In the genomic region with DNA sequence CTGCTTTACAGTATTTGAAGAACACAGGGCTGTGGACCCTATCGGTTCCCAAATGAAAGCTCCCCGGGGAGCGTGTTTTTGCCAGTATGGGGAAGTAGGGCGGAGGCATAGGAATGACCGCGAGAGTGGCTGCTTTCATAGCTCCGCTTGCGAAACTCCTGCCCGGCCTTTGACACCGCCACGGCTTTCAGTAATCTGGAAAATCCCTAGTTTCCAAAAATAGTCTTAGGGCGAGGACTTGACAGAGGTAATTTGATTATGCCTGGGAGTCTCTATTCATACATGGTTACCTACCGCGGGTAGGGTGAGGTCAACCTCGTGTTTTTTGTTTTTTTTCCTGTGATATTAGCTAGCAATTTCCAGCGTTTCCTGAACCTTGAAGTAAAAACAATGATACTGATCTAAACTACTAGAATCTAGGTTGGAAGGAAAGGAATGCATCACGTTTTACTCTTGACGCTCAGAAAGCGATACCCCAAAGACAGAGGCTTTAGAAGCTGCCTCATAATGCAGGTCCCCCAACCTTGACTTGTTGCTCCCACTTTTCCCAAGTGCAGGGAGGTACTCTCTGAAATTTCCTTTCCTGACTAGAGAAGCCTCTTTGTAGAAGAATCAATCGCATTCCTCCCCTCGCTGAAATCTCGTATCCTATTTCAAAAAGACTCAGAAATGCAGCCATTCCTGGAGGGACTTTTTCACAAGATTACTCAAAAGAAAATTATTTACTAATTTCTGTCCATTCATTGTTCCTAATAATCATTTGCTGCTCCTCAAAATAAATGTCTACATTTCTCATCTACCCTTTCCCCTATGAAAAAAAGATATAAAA, we compare ENCODE assay signal across 8 cellular contexts. TPM values are rescaled to one million over a fixed set of nuclear protein-coding genes. Genes with fewer than 3 reads are reported as not detected.
DNase-seq lines count a peak whose midpoint lies in the region; ATAC-seq and TF ChIP-seq lines count a peak whose summit lies in the region.

No MANE protein-coding gene starts in this region.

- peak overlapping the region; percentile 6 for H2AFZ ChIP-seq in neural progenitor cell (replicated peaks)

- H3K27me3 Mint-ChIP-seq in activated T-helper 1 cell treated with anti-CD3 and anti-CD28 coated beads, Interleukin-12 subunit alpha, Interleukin-12 subunit beta, Interleukin-2, Interleukin-4 antibody, amounts not matched to agents 30 ng/mL and 10 ng/mL and 1 ng/mL, durations not matched to agents 14 hours and 24 hours and 36 hours (ENCODE audit: insufficient read depth): no peaks in the 10 kb centered on the region
- peaks cover 6% of the 10 kb centered on the region for H3K27me3 Mint-ChIP-seq in neural progenitor cell (ENCODE audit: insufficient read depth, low read depth)

- DNase-seq in COLO829 (ENCODE audit: low spot score) (peak; percentile 86), NOMO-1 (lab: John Stamatoyannopoulos, UW; ENCODE audit: unreplicated experiment in 2 of 2) (peak; percentile 85), foreskin keratinocyte (peak; percentile 86 to 91), neural progenitor cell (ENCODE audit: low spot score) (peak; percentile 64), tibial nerve (ENCODE audit: low spot score in 2 of 2) (peak; percentile 86 to 93)
- DNase-seq in activated T-helper 1 cell treated with anti-CD3 and anti-CD28 coated beads, Interleukin-12 subunit alpha, Interleukin-12 subunit beta, Interleukin-2, Interleukin-4 antibody, amounts not matched to agents 30 ng/mL and 10 ng/mL and 1 ng/mL, durations not matched to agents 14 hours and 24 hours and 36 hours (ENCODE audit: low spot score): peak; percentile 62

- H4K20me1 ChIP-seq in neural progenitor cell (ENCODE audit: low read depth): peaks cover 34% of the 10 kb centered on the region

- no peak for TF ChIP-seq POLR2A in tibial nerve (IDR thresholded peaks at IDR 0.05)

- peak in 1 of 2 donors; percentile 70 for TF ChIP-seq EP300 in tibial nerve (IDR thresholded peaks at IDR 0.05)

- H3K79me2 ChIP-seq in neural progenitor cell (ENCODE audit: low read depth): peaks cover 53% of the 10 kb centered on the region

- H3K36me3 Mint-ChIP-seq in activated T-helper 1 cell treated with anti-CD3 and anti-CD28 coated beads, Interleukin-12 subunit alpha, Interleukin-12 subunit beta, Interleukin-2, Interleukin-4 antibody, amounts not matched to agents 30 ng/mL and 10 ng/mL and 1 ng/mL, durations not matched to agents 14 hours and 24 hours and 36 hours (ENCODE audit: low read depth): peaks cover 40% of the 10 kb centered on the region
- peaks cover 30% of the 10 kb centered on the region for H3K36me3 Mint-ChIP-seq in neural progenitor cell

- peak overlapping the region; percentile 93 for H3K4me3 Mint-ChIP-seq in activated T-helper 1 cell treated with anti-CD3 and anti-CD28 coated beads, Interleukin-12 subunit alpha, Interleukin-12 subunit beta, Interleukin-2, Interleukin-4 antibody, amounts not matched to agents 30 ng/mL and 10 ng/mL and 1 ng/mL, durations not matched to agents 14 hours and 24 hours and 36 hours
- H3K4me3 Mint-ChIP-seq in neural progenitor cell: peak overlapping the region; percentile 98

- peaks cover 56% of the 10 kb centered on the region for H3K4me1 Mint-ChIP-seq in activated T-helper 1 cell treated with anti-CD3 and anti-CD28 coated beads, Interleukin-12 subunit alpha, Interleukin-12 subunit beta, Interleukin-2, Interleukin-4 antibody, amounts not matched to agents 30 ng/mL and 10 ng/mL and 1 ng/mL, durations not matched to agents 14 hours and 24 hours and 36 hours (ENCODE audit: low read depth)
- H3K4me1 Mint-ChIP-seq in neural progenitor cell: peaks cover 41% of the 10 kb centered on the region

- H3K27ac Mint-ChIP-seq in activated T-helper 1 cell treated with anti-CD3 and anti-CD28 coated beads, Interleukin-12 subunit alpha, Interleukin-12 subunit beta, Interleukin-2, Interleukin-4 antibody, amounts not matched to agents 30 ng/mL and 10 ng/mL and 1 ng/mL, durations not matched to agents 14 hours and 24 hours and 36 hours: peak overlapping the region; percentile 94
- peak overlapping the region; percentile 99 for H3K27ac Mint-ChIP-seq in neural progenitor cell

- TF ChIP-seq CTCF in foreskin keratinocyte (conservative IDR thresholded peaks at IDR 0.05) (no peak), neural progenitor cell (IDR thresholded peaks at IDR 0.05) (no peak), tibial nerve (IDR thresholded peaks at IDR 0.05) (no peak)

- intact Hi-C loops in activated T-helper 1 cell treated with anti-CD3 and anti-CD28 coated beads, Interleukin-12 subunit alpha, Interleukin-12 subunit beta, Interleukin-2, Interleukin-4 antibody, amounts not matched to agents 30 ng/mL and 10 ng/mL and 1 ng/mL, durations not matched to agents 14 hours and 24 hours and 36 hours (cut with micrococcal nuclease): loop anchor here (1.0 kb wide), 9 partner anchors 9 to 1307 kb away; a partner anchor contains a TSS

- H3K4me1 ChIP-seq in foreskin keratinocyte (peaks cover 34% of the 10 kb centered on the region), neural progenitor cell (peaks cover 35% of the 10 kb centered on the region), tibial nerve (peaks cover 0 to 42% (median 36%) of the 10 kb centered on the region in 4 donors)

- peak overlapping the region; percentile 92 for H3K4me2 ChIP-seq in neural progenitor cell

- H3F3A ChIP-seq in neural progenitor cell (ENCODE audit: low read depth): peaks cover 11% of the 10 kb centered on the region

- peaks cover 31% of the 10 kb centered on the region for H3K36me3 ChIP-seq in neural progenitor cell
- H3K36me3 ChIP-seq in tibial nerve: peaks cover 0 to 24% (median 0%) of the 10 kb centered on the region in 3 donors

- H3K9ac ChIP-seq in neural progenitor cell: peak overlapping the region; percentile 99

- no peaks in the 10 kb centered on the region for H3K9me3 Mint-ChIP-seq in activated T-helper 1 cell treated with anti-CD3 and anti-CD28 coated beads, Interleukin-12 subunit alpha, Interleukin-12 subunit beta, Interleukin-2, Interleukin-4 antibody, amounts not matched to agents 30 ng/mL and 10 ng/mL and 1 ng/mL, durations not matched to agents 14 hours and 24 hours and 36 hours
- no peaks in the 10 kb centered on the region for H3K9me3 Mint-ChIP-seq in neural progenitor cell

- H3K27ac ChIP-seq in foreskin keratinocyte (peak overlapping the region; percentile 99), neural progenitor cell (peak overlapping the region; percentile 98), tibial nerve (peak overlapping the region; percentile 97 to 100 (median 99))

- H3K27me3 ChIP-seq in foreskin keratinocyte (no peaks in the 10 kb centered on the region), neural progenitor cell (no peaks in the 10 kb centered on the region), tibial nerve (no peaks in the 10 kb centered on the region)

- no peaks in the 10 kb centered on the region for H3K9me3 ChIP-seq in neural progenitor cell (ENCODE audit: low read depth)
- no peaks in the 10 kb centered on the region for H3K9me3 ChIP-seq in tibial nerve

- peak; percentile 24 for ATAC-seq in GM19372 (IDR thresholded peaks at IDR 0.05; ENCODE audit: low read depth, unreplicated experiment)
- ATAC-seq in HG03457 (IDR thresholded peaks at IDR 0.05; ENCODE audit: unreplicated experiment): peak; percentile 30
- peak; percentile 75 for ATAC-seq in foreskin keratinocyte

- 4 to 6% methylated on average over 17 to 22 of the region's 22 CpGs for WGBS in tibial nerve, 2 donors

- peak overlapping the region; percentile 98 for H3K4me3 ChIP-seq in neural progenitor cell
- peak overlapping the region; percentile 66 to 99 (median 82) for H3K4me3 ChIP-seq in tibial nerve

RNA-seq across cellular contexts. Expression of a gene that starts 0.9 kb away (rescaled TPM):
- 167 and 204 TPM in 2 replicates for total RNA-seq in activated T-helper 1 cell treated with anti-CD3 and anti-CD28 coated beads, Interleukin-12 subunit alpha, Interleukin-12 subunit beta, Interleukin-2, Interleukin-4 antibody, amounts not matched to agents 30 ng/mL and 10 ng/mL and 1 ng/mL, durations not matched to agents 14 hours and 24 hours and 36 hours
- 59.0 and 65.0 TPM in 2 replicates for total RNA-seq in foreskin keratinocyte
- polyA plus RNA-seq in foreskin keratinocyte: 21.4 and 23.7 TPM in 2 replicates
- total RNA-seq in neural progenitor cell (ENCODE audit: low replicate concordance): 154 and 214 TPM in 2 replicates
- 100 to 1,000 TPM; 176 to 239 (median 239) TPM for total RNA-seq in tibial nerve

Comparison
In these comparisons a context has a peak if more than half of its experiments do, and no peak if none do; other contexts are left out.
1. Peak in every context shown above with its lines: DNase-seq, ATAC-seq, H3K4me3 ChIP-seq and H3K27ac ChIP-seq.
2. ATAC-seq: peak in every context shown above with its lines; median percentile 75 in foreskin keratinocyte; 30 in HG03457; 24 in GM19372.